ENCODE assay signal across 16 cellular contexts in the genomic region with DNA sequence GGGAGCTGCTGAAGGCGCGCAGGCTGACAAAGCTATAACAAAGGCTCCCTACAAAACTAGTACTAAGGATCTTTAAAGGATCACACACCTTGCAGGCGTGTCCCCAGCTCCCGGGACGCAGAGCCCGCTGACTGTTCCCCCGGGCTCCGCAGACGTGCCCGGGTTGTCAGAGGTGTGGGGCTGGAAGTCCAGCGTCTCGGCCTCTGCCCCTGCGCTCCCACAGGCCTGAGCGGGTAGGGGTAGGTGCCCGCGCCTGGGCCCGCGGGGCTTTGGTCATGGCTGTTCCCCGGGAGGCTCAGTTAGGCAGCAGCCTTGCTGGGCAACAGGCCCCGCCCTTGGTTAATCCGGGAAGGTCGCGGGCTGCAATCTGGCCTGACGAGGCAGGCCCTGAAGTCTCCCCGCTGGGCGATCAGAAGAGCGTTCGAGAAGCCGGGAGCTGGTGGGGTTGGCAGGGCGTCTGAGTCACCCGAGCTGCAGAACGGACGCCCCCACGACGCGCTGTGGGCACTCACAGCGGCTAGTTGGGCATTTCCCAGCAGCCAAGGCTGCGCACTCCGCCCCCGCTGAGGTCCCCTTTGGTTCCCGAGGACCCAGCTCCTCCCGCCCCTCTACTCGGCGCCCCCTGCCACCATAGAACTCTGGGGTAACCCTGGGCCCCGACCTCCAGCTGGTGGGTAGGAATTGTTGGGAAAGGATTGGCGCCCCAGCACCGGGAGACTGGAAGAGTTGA. TPM values are rescaled to one million over a fixed set of nuclear protein-coding genes. Genes with fewer than 3 reads are reported as not detected.
A peak's percentile ranks its signal among the peaks of the same experiment; 100 is the strongest.
DNase-seq lines count a peak whose midpoint lies in the region; ATAC-seq, FAIRE-seq and TF ChIP-seq lines count a peak whose summit lies in the region.
"Had no signal": no experiment of that assay in that cellular context is flagged by ENCODE, and none has a peak within 500 bp of the region (broad histone marks: within the 10 kb centered on the region; RNA-seq: fewer than 3 reads in every experiment).

No MANE protein-coding gene starts in this region.

- H2BK120ac ChIP-seq in trophoblast cell (ENCODE audit: insufficient read depth, low read length, poor library complexity): no peak overlapping the region

- CTCF ChIA-PET in CD4-positive, alpha-beta memory T cell (lab: Charles Lee; ENCODE audit: partially characterized antibody): no interaction called here

- no peak for TF ChIP-seq CTCF in astrocyte (IDR thresholded peaks at IDR 0.05; ENCODE audit: insufficient read depth, low read depth, low read length)

- no CpG with 5 or more reads among the region's 47 CpGs for WGBS in trophoblast cell (ENCODE audit: extremely low coverage, insufficient coverage, insufficient read length)

- H3K9me3 ChIP-seq in ES-I3 (ENCODE audit: control insufficient read depth, insufficient read depth, low read length) (no peaks in the 10 kb centered on the region), astrocyte (ENCODE audit: insufficient read depth, low read depth, low read length) (no peaks in the 10 kb centered on the region), iPS-20b (ENCODE audit: insufficient read depth, low read depth, low read length) (no peaks in the 10 kb centered on the region; the same call in 1 of the 2 replicates), trophoblast cell (ENCODE audit: insufficient read depth, low read depth, low read length) (peaks cover 11% of the 10 kb centered on the region)
- no peaks in the 10 kb centered on the region for H3K9me3 ChIP-seq in CD4-positive, alpha-beta memory T cell (ENCODE audit: control insufficient read depth in 1 of 2, low read length in 2 of 2)
- H3K9me3 ChIP-seq: breast epithelium, upper lobe of right lung had no signal

- H2BK12ac ChIP-seq in trophoblast cell (ENCODE audit: low read length): no peak overlapping the region

- H3K4ac ChIP-seq in trophoblast cell (ENCODE audit: low read depth, low read length): no peak overlapping the region

- no peak overlapping the region for H3K4me3 ChIP-seq in astrocyte (ENCODE audit: insufficient read depth, low read depth, low read length)
- H3K4me3 ChIP-seq in iPS-20b (ENCODE audit: low read length): peak overlapping the region; percentile 33; the same call in 1 of the 2 replicates
- no peak overlapping the region for H3K4me3 ChIP-seq in trophoblast cell (ENCODE audit: low read depth, low read length)
- H3K4me3 ChIP-seq in CD4-positive, alpha-beta memory T cell (ENCODE audit: low read length in 2 of 2): no peak overlapping the region
- H3K4me3 ChIP-seq: lung, upper lobe of right lung had no signal

- intact Hi-C loops in CD4-positive, alpha-beta memory T cell (cut with micrococcal nuclease): no loop called here

- no peak overlapping the region for H4K12ac ChIP-seq in trophoblast cell (ENCODE audit: low read depth, low read length)

- no peak overlapping the region for H3K18ac ChIP-seq in trophoblast cell (ENCODE audit: low read length)

- H3K9me3 Mint-ChIP-seq in astrocyte (ENCODE audit: unreplicated experiment): peaks cover 13% of the 10 kb centered on the region
- peaks cover 0 to 11% (median 4%) of the 10 kb centered on the region in 8 donors for H3K9me3 Mint-ChIP-seq in CD4-positive, alpha-beta memory T cell

- no peak overlapping the region for H2BK5ac ChIP-seq in trophoblast cell (ENCODE audit: low read depth, low read length, poor library complexity)

- H4K91ac ChIP-seq in trophoblast cell (ENCODE audit: low read depth, low read length): no peak overlapping the region

- H2AFZ ChIP-seq in astrocyte (ENCODE audit: low read depth, low read length) (peak overlapping the region; percentile 46), trophoblast cell (ENCODE audit: insufficient read depth, low read length, poor library complexity) (no peak overlapping the region)

- no peak for ATAC-seq in HG03354 (IDR thresholded peaks at IDR 0.05; ENCODE audit: poor library complexity, severe bottlenecking, unreplicated experiment)
- ATAC-seq: upper lobe of right lung had no signal

- no peaks in the 10 kb centered on the region for H3K79me1 ChIP-seq in trophoblast cell (ENCODE audit: low read length)

- no peak overlapping the region for H4K8ac ChIP-seq in trophoblast cell (ENCODE audit: low read depth, low read length)

- H3K4me1 ChIP-seq in ES-I3 (ENCODE audit: insufficient read depth, low read length) (peaks cover 10% of the 10 kb centered on the region; the same call in 1 of the 2 replicates), astrocyte (ENCODE audit: insufficient read depth, low read length) (peaks cover 11% of the 10 kb centered on the region), iPS-20b (ENCODE audit: insufficient read depth, low read length) (peaks cover 14% of the 10 kb centered on the region; the same call in 1 of the 2 replicates), trophoblast cell (ENCODE audit: control insufficient read depth in 1 of 2, insufficient read depth in 2 of 2, low read length in 2 of 2) (peaks cover 0 to 4% of the 10 kb centered on the region in 2 experiments)
- H3K4me1 ChIP-seq in CD4-positive, alpha-beta memory T cell (ENCODE audit: insufficient read depth, low read length): no peaks in the 10 kb centered on the region

- H4K20me1 ChIP-seq in astrocyte (ENCODE audit: insufficient read depth, low read length): no peaks in the 10 kb centered on the region

- H3K27me3 Mint-ChIP-seq in astrocyte (ENCODE audit: low read depth, unreplicated experiment): peaks cover 89% of the 10 kb centered on the region
- H3K27me3 Mint-ChIP-seq in CD4-positive, alpha-beta memory T cell: peaks cover 53 to 60% of the 10 kb centered on the region in 2 donors

- DNase-seq in astrocyte (ENCODE audit: low read depth): peak; percentile 6
- DNase-seq in trophoblast cell: no peak
- DNase-seq in CD4-positive, alpha-beta memory T cell: no peak
- no peak for DNase-seq in activated CD8-positive, alpha-beta memory T cell treated with anti-CD3 and anti-CD28 coated beads, Interleukin-2, amount 50 U/mL, for 4 hours
- no peak for DNase-seq in foreskin melanocyte
- DNase-seq: DMS53, NCI-H1930, SHP77, T1000, upper lobe of right lung had no signal

- no peaks in the 10 kb centered on the region for H3K36me3 ChIP-seq in ES-I3 (ENCODE audit: insufficient read depth, low read length)
- no peaks in the 10 kb centered on the region for H3K36me3 ChIP-seq in astrocyte (ENCODE audit: insufficient read depth, low read length)
- no peaks in the 10 kb centered on the region for H3K36me3 ChIP-seq in iPS-20b (ENCODE audit: insufficient read depth, low read depth, low read length)
- H3K36me3 ChIP-seq in trophoblast cell (ENCODE audit: control insufficient read depth in 1 of 2, insufficient read depth in 2 of 2, low read length in 2 of 2): no peaks in the 10 kb centered on the region
- H3K36me3 ChIP-seq in CD4-positive, alpha-beta memory T cell (ENCODE audit: insufficient read depth, low read length): no peaks in the 10 kb centered on the region
- H3K36me3 ChIP-seq: breast epithelium, upper lobe of right lung had no signal

- H3K4me2 ChIP-seq in astrocyte (ENCODE audit: low read length) (peak overlapping the region; percentile 78), trophoblast cell (ENCODE audit: low read length) (peak overlapping the region; percentile 14)

- no peak overlapping the region for H3K4me3 Mint-ChIP-seq in astrocyte (ENCODE audit: unreplicated experiment)
- H3K4me3 Mint-ChIP-seq in CD4-positive, alpha-beta memory T cell: no peak overlapping the region
- H3K4me3 Mint-ChIP-seq: B cell had no signal

- no peak overlapping the region for H3K23ac ChIP-seq in trophoblast cell (ENCODE audit: low read length)

- H3K27ac Mint-ChIP-seq in astrocyte (ENCODE audit: unreplicated experiment): no peak overlapping the region
- no peak overlapping the region for H3K27ac Mint-ChIP-seq in CD4-positive, alpha-beta memory T cell
- H3K27ac Mint-ChIP-seq: B cell had no signal

- no peaks in the 10 kb centered on the region for H3K36me3 Mint-ChIP-seq in astrocyte (ENCODE audit: low read depth, unreplicated experiment)
- H3K36me3 Mint-ChIP-seq in CD4-positive, alpha-beta memory T cell: no peaks in the 10 kb centered on the region

- FAIRE-seq in astrocyte (lab: Jason Lieb, UNC): no peak

- H2AK5ac ChIP-seq in trophoblast cell (ENCODE audit: low read length): no peak overlapping the region

- peaks cover 43% of the 10 kb centered on the region for H3K79me2 ChIP-seq in astrocyte (ENCODE audit: insufficient read depth, low read length)
- H3K79me2 ChIP-seq in trophoblast cell (ENCODE audit: control insufficient read depth, insufficient read depth, low read length, poor library complexity): no peaks in the 10 kb centered on the region

- H3K14ac ChIP-seq in trophoblast cell (ENCODE audit: low read length): no peak overlapping the region

- H3K27me3 ChIP-seq in astrocyte (ENCODE audit: insufficient read depth, low read length) (peaks cover 39% of the 10 kb centered on the region), iPS-20b (ENCODE audit: insufficient read depth, low read length) (peaks cover 100% of the 10 kb centered on the region), trophoblast cell (ENCODE audit: insufficient read depth, low read length) (peaks cover 88% of the 10 kb centered on the region)
- H3K27me3 ChIP-seq in CD4-positive, alpha-beta memory T cell (ENCODE audit: insufficient read depth, low read length): peaks cover 39% of the 10 kb centered on the region

- POLR2A ChIA-PET in CD4-positive, alpha-beta memory T cell (lab: Charles Lee; ENCODE audit: partially characterized antibody): no interaction called here

- no peak overlapping the region for H3K27ac ChIP-seq in astrocyte (ENCODE audit: low read depth, low read length)
- H3K27ac ChIP-seq in iPS-20b (ENCODE audit: low read length): no peak overlapping the region
- no peak overlapping the region for H3K27ac ChIP-seq in trophoblast cell (ENCODE audit: low read depth, low read length)
- H3K27ac ChIP-seq in CD4-positive, alpha-beta memory T cell (ENCODE audit: low read depth, low read length): no peak overlapping the region
- H3K27ac ChIP-seq: breast epithelium, upper lobe of right lung had no signal

- H3K9ac ChIP-seq in ES-I3 (ENCODE audit: low read depth, low read length) (peak overlapping the region; percentile 11; the same call in 1 of the 2 replicates), astrocyte (ENCODE audit: low read length) (peak overlapping the region; percentile 38), iPS-20b (ENCODE audit: low read depth, low read length) (no peak overlapping the region), trophoblast cell (ENCODE audit: low read length) (no peak overlapping the region)

- peaks cover 6% of the 10 kb centered on the region for H3K4me1 Mint-ChIP-seq in astrocyte (ENCODE audit: low read depth, unreplicated experiment)
- H3K4me1 Mint-ChIP-seq in CD4-positive, alpha-beta memory T cell: peaks cover 0 to 21% (median 4%) of the 10 kb centered on the region in 4 donors

RNA-seq across cellular contexts. Expression of gene POU3F3, which starts 13.6 kb away (rescaled TPM):
- 0.09 TPM in 1 of 2 replicates, not detected in the other for total RNA-seq in astrocyte
- polyA plus RNA-seq in trophoblast cell (2013): 0.04 TPM in 2 replicates
- not detected for total RNA-seq in CD4-positive, alpha-beta memory T cell
- polyA plus RNA-seq in CD4-positive, alpha-beta memory T cell: not detected
- total RNA-seq: upper lobe of right lung had no signal
- polyA plus RNA-seq: lung had no signal

Comparison
In these comparisons a context has a peak if more than half of its experiments do, and no peak if none do; other contexts are left out.
1. H3K9ac ChIP-seq: peak in ES-I3 (single experiment) and astrocyte (single experiment); none in iPS-20b (single experiment) and trophoblast cell (single experiment).